9 cellular contexts compared by ENCODE assay signal in genomic region chr18:79982736-79983135, GRCh38. TPM values are rescaled to one million over a fixed set of nuclear protein-coding genes. Genes with fewer than 3 reads are reported as not detected.
DNase-seq lines count a peak whose midpoint lies in the region; ATAC-seq, FAIRE-seq and TF ChIP-seq lines count a peak whose summit lies in the region.
"Had no signal": no experiment of that assay in that cellular context is flagged by ENCODE, and none has a peak within 500 bp of the region (broad histone marks: within the 10 kb centered on the region; RNA-seq: fewer than 3 reads in every experiment).

No MANE protein-coding gene starts in this region.

- H3K27me3 Mint-ChIP-seq in CD8-positive, alpha-beta memory T cell: no peaks in the 10 kb centered on the region
- no peaks in the 10 kb centered on the region for H3K27me3 Mint-ChIP-seq in activated naive CD8-positive, alpha-beta T cell

- 92% methylated on average over 2 of the region's 6 CpGs; no CpG with 5 or more reads in 1 of the 2 experiments for WGBS in IMR-90 (ENCODE audit: extremely low coverage in 2 of 2, insufficient read length in 1 of 2), 2 experiments

- no peak overlapping the region for H3K18ac ChIP-seq in IMR-90 (ENCODE audit: low read depth, low read length)

- peak overlapping the region; percentile 32; the same call in 1 of the 2 replicates for H3K23ac ChIP-seq in IMR-90 (ENCODE audit: low read depth, low read length)

- H4K20me1 ChIP-seq in IMR-90 (ENCODE audit: insufficient read depth, low read length): peaks cover 90% of the 10 kb centered on the region

- H3K36me3 Mint-ChIP-seq in CD8-positive, alpha-beta memory T cell: peaks cover 0 to 55% (median 6%) of the 10 kb centered on the region in 3 donors
- peaks cover 5% of the 10 kb centered on the region for H3K36me3 Mint-ChIP-seq in activated naive CD8-positive, alpha-beta T cell

- peak overlapping the region in 2 of 8 donors; percentile 7 to 88 for H3K27ac Mint-ChIP-seq in CD8-positive, alpha-beta memory T cell
- peak overlapping the region; percentile 88 for H3K27ac Mint-ChIP-seq in activated naive CD8-positive, alpha-beta T cell

- H3K4me3 ChIP-seq in CD8-positive, alpha-beta memory T cell (ENCODE audit: low read length): no peak overlapping the region
- H3K4me3 ChIP-seq in IMR-90 (ENCODE audit: insufficient read depth, low read depth, low read length) (no peak overlapping the region), kidney (ENCODE audit: low read length in 2 of 2) (no peak overlapping the region)

- no peak overlapping the region for H3K56ac ChIP-seq in IMR-90 (ENCODE audit: extremely low read depth, insufficient read depth, low read length)

- peak overlapping the region in 4 of 7 donors; percentile 8 to 71 (median 52) for H3K4me3 Mint-ChIP-seq in CD8-positive, alpha-beta memory T cell
- H3K4me3 Mint-ChIP-seq in activated naive CD8-positive, alpha-beta T cell: peak overlapping the region; percentile 48

- BruUV-seq in IMR-90 (replicated peaks; lab: Mats Ljungman, UMichigan): no TSS peak

- H2BK120ac ChIP-seq in IMR-90 (ENCODE audit: low read depth, low read length): no peak overlapping the region

- CTCF ChIA-PET in CD8-positive, alpha-beta memory T cell (lab: Charles Lee): no interaction called here
- CTCF ChIA-PET in IMR-90 (lab: Yijun Ruan, JAX): no interaction called here

- H4K91ac ChIP-seq in IMR-90 (ENCODE audit: insufficient read depth, low read depth, low read length): no peak overlapping the region

- no peak overlapping the region for H3K4ac ChIP-seq in IMR-90 (ENCODE audit: low read depth, low read length)

- H3K4me2 ChIP-seq in IMR-90 (ENCODE audit: low read depth, low read length): no peak overlapping the region

- FAIRE-seq in kidney (lab: Jason Lieb, UNC): no peak

- H4K8ac ChIP-seq in IMR-90 (ENCODE audit: low read depth in 2 of 2, low read length in 2 of 2): no peak overlapping the region

- no peak for TF ChIP-seq RAD21 in IMR-90 (IDR thresholded peaks at IDR 0.05; ENCODE audit: low read length)

- H2BK5ac ChIP-seq in IMR-90 (ENCODE audit: low read depth, low read length, poor library complexity, severe bottlenecking): no peak overlapping the region

- H2AK9ac ChIP-seq in IMR-90 (replicated peaks; ENCODE audit: low read depth, low read length, poor library complexity): no peak overlapping the region

- no peak overlapping the region for H2BK20ac ChIP-seq in IMR-90 (ENCODE audit: low read depth, low read length)

- H3K27ac ChIP-seq in CD8-positive, alpha-beta memory T cell (ENCODE audit: low read depth, low read length): no peak overlapping the region
- H3K27ac ChIP-seq in IMR-90 (ENCODE audit: insufficient read depth, low read length) (no peak overlapping the region), kidney (ENCODE audit: low read depth in 2 of 2, low read length in 2 of 2) (no peak overlapping the region)

- no peak overlapping the region for H3K9ac ChIP-seq in IMR-90 (ENCODE audit: low read depth, low read length)
- H3K9ac ChIP-seq in kidney (ENCODE audit: low read length in 2 of 2): no peak overlapping the region

- H3K9me1 ChIP-seq in IMR-90 (ENCODE audit: insufficient read depth, low read length): peaks cover 22% of the 10 kb centered on the region

- no peak overlapping the region for H2BK15ac ChIP-seq in IMR-90 (ENCODE audit: low read depth, low read length)

- peaks cover 50% of the 10 kb centered on the region for H3K4me1 ChIP-seq in CD8-positive, alpha-beta memory T cell (ENCODE audit: insufficient read depth, low read length)
- H3K4me1 ChIP-seq in IMR-90 (ENCODE audit: control insufficient read depth, insufficient read depth, low read length): peaks cover 16% of the 10 kb centered on the region
- peaks cover 7 to 10% of the 10 kb centered on the region in 2 donors for H3K4me1 ChIP-seq in kidney (ENCODE audit: control insufficient read depth in 1 of 2, insufficient read depth in 1 of 2, low read depth in 1 of 2, low read length in 2 of 2)

- H2AK5ac ChIP-seq in IMR-90 (ENCODE audit: low read depth, low read length): no peak overlapping the region

- ATAC-seq in IMR-90 (ENCODE audit: low read depth) (peak; percentile 43; the same call in 1 of the 2 replicates), GM21390 (IDR thresholded peaks at IDR 0.05; ENCODE audit: unreplicated experiment) (no peak)

- dilution Hi-C loops in IMR-90 (cut with HindIII; ENCODE audit: low sequenced_read_pairs, unreplicated experiment): no loop called here

- H3K27me3 ChIP-seq in CD8-positive, alpha-beta memory T cell (ENCODE audit: insufficient read depth, low read length, poor library complexity, severe bottlenecking): no peaks in the 10 kb centered on the region
- H3K27me3 ChIP-seq in IMR-90 (ENCODE audit: control insufficient read depth, insufficient read depth, low read length): no peaks in the 10 kb centered on the region

- peaks cover 10% of the 10 kb centered on the region for H3K36me3 ChIP-seq in CD8-positive, alpha-beta memory T cell (ENCODE audit: insufficient read depth, low read length)
- H3K36me3 ChIP-seq in IMR-90 (ENCODE audit: control insufficient read depth, insufficient read depth, low read length) (peaks cover 18% of the 10 kb centered on the region), kidney (ENCODE audit: control insufficient read depth in 1 of 2, insufficient read depth in 2 of 2, low read length in 2 of 2) (peaks cover 0 to 4% of the 10 kb centered on the region in 2 donors)

- no peak for TF ChIP-seq CTCF in IMR-90 (conservative IDR thresholded peaks at IDR 0.05; ENCODE audit: low read depth, low read length)
- no peak for TF ChIP-seq CTCF in kidney (IDR thresholded peaks at IDR 0.05; ENCODE audit: borderline replicate concordance, extremely low read depth, insufficient read depth)

- H3K4me1 Mint-ChIP-seq in CD8-positive, alpha-beta memory T cell: peaks cover 72 to 89% (median 81%) of the 10 kb centered on the region in 3 donors
- H3K4me1 Mint-ChIP-seq in activated naive CD8-positive, alpha-beta T cell (ENCODE audit: low read depth): peaks cover 80% of the 10 kb centered on the region

- no peaks in the 10 kb centered on the region for H3K9me3 Mint-ChIP-seq in CD8-positive, alpha-beta memory T cell
- H3K9me3 Mint-ChIP-seq in activated naive CD8-positive, alpha-beta T cell (ENCODE audit: low read depth): no peaks in the 10 kb centered on the region

- H3K14ac ChIP-seq in IMR-90 (replicated peaks; ENCODE audit: low read depth, low read length): no peak overlapping the region

- no peaks in the 10 kb centered on the region for H3K9me3 ChIP-seq in CD8-positive, alpha-beta memory T cell (ENCODE audit: low read length)
- no peaks in the 10 kb centered on the region for H3K9me3 ChIP-seq in IMR-90 (ENCODE audit: control insufficient read depth, insufficient read depth, low read length)
- H3K9me3 ChIP-seq in kidney (ENCODE audit: control insufficient read depth in 1 of 2, low read length in 2 of 2): no peaks in the 10 kb centered on the region

- peaks cover 16 to 75% of the 10 kb centered on the region in 2 experiments for H3K79me1 ChIP-seq in IMR-90 (ENCODE audit: low read depth in 1 of 2, low read length in 2 of 2)

- no peak for DNase-seq in CD8-positive, alpha-beta memory T cell
- DNase-seq in IMR-90: peak; percentile 55
- DNase-seq in medulla oblongata (ENCODE audit: extremely low spot score): peak; percentile 85
- DNase-seq in 8988T: no peak
- DNase-seq in kidney: no peak
- DNase-seq in ACHN: no peak
- DNase-seq: NCI-H226 had no signal

- intact Hi-C loops in IMR-90 (cut with micrococcal nuclease): no loop called here
- intact Hi-C loops in kidney (cut with DNase I): no loop called here

- no peak for TF ChIP-seq POLR2A in IMR-90 (IDR thresholded peaks at IDR 0.05; ENCODE audit: low read depth, low read length)

- H4K5ac ChIP-seq in IMR-90 (ENCODE audit: low read depth, low read length): no peak overlapping the region

- H2AFZ ChIP-seq in IMR-90 (replicated peaks; ENCODE audit: low read length, poor library complexity): no peak overlapping the region

- POLR2A ChIA-PET in CD8-positive, alpha-beta memory T cell (lab: Charles Lee): no interaction called here
- POLR2A ChIA-PET in IMR-90 (lab: Charles Lee; ENCODE audit: unreplicated experiment): no interaction called here

- in situ Hi-C loops in IMR-90 (cut with MboI; ENCODE audit: low sequenced_read_pairs) (no loop called here), ACHN (cut with HindIII; ENCODE audit: low pct_ligation_motif_present, low pct_unique_long_range_greater_than_20kb, low sequenced_read_pairs) (no loop called here)

TF ChIP-seq in IMR-90, 13 proteins besides CTCF, POLR2A, EP300 and RAD21 (continues in another document):
- TF ChIP-seq MAZ (IDR thresholded peaks at IDR 0.05; ENCODE audit: borderline replicate concordance, low read depth, low read length): no peak

RNA-seq across cellular contexts. Expression of gene TXNL4A, which starts 5.6 kb away (rescaled TPM):
- total RNA-seq in CD8-positive, alpha-beta memory T cell: 100 to 1,000 TPM; 198 to 202 TPM
- polyA plus RNA-seq in CD8-positive, alpha-beta memory T cell: 260 TPM
- total RNA-seq in IMR-90 (2012; rRNA removed) (38.7 and 72.8 TPM in 2 replicates), kidney (76.7 TPM)
- polyA plus RNA-seq in IMR-90 (2012; rRNA removed) (103 and 130 TPM in 2 replicates), kidney (ENCODE audit: insufficient read depth, low read depth, low replicate concordance) (178 TPM)
- 55.2 and 96.9 TPM in 2 replicates for polyA plus RNA-seq in IMR-90 (2012; cell fraction: cytosol; rRNA removed)
- polyA plus RNA-seq in IMR-90 (2012; cell fraction: nucleus; rRNA removed; ENCODE audit: low replicate concordance): 22.7 and 54.6 TPM in 2 replicates

RNA-seq across cellular contexts. Expression of gene HSBP1L1, which starts 18.3 kb away (rescaled TPM):
- 1 to 10 TPM; 3.3 to 4.2 TPM for total RNA-seq in CD8-positive, alpha-beta memory T cell
- 17.2 TPM for polyA plus RNA-seq in CD8-positive, alpha-beta memory T cell
- total RNA-seq in IMR-90 (2012; rRNA removed) (7.8 and 8.6 TPM in 2 replicates), kidney (26.0 TPM)
- polyA plus RNA-seq in IMR-90 (2012; rRNA removed) (14.9 and 18.0 TPM in 2 replicates), kidney (ENCODE audit: insufficient read depth, low read depth, low replicate concordance) (43.6 TPM)
- polyA plus RNA-seq in IMR-90 (2012; cell fraction: cytosol; rRNA removed): 18.1 and 26.9 TPM in 2 replicates
- polyA plus RNA-seq in IMR-90 (2012; cell fraction: nucleus; rRNA removed; ENCODE audit: low replicate concordance): 22.4 and 64.4 TPM in 2 replicates

RNA-seq across cellular contexts. Expression of gene SLC66A2, which starts 31.3 kb away (rescaled TPM):
- total RNA-seq in CD8-positive, alpha-beta memory T cell: 10 to 100 TPM; 29.9 to 31.7 TPM
- polyA plus RNA-seq in CD8-positive, alpha-beta memory T cell: 18.3 TPM
- 16.9 and 17.6 TPM in 2 replicates for total RNA-seq in IMR-90 (2012; rRNA removed)
- polyA plus RNA-seq in IMR-90 (2012; rRNA removed): 23.5 and 29.6 TPM in 2 replicates
- polyA plus RNA-seq in IMR-90 (2012; cell fraction: cytosol; rRNA removed): 25.1 and 42.3 TPM in 2 replicates
- polyA plus RNA-seq in IMR-90 (2012; cell fraction: nucleus; rRNA removed; ENCODE audit: low replicate concordance): 24.9 and 57.8 TPM in 2 replicates
- total RNA-seq in kidney: 45.5 TPM
- 41.9 TPM for polyA plus RNA-seq in kidney (ENCODE audit: insufficient read depth, low read depth, low replicate concordance)

RNA-seq across cellular contexts. Expression of gene RBFA, which starts 51.5 kb away (rescaled TPM):
- total RNA-seq in CD8-positive, alpha-beta memory T cell: 10 to 100 TPM; 39.7 to 40.6 TPM
- 10.0 TPM for polyA plus RNA-seq in CD8-positive, alpha-beta memory T cell
- total RNA-seq in IMR-90 (2012; rRNA removed) (21.0 and 25.0 TPM in 2 replicates), kidney (21.4 TPM)
- polyA plus RNA-seq in IMR-90 (2012; rRNA removed) (37.8 and 38.0 TPM in 2 replicates), kidney (ENCODE audit: insufficient read depth, low read depth, low replicate concordance) (17.7 TPM)
- 25.3 and 38.3 TPM in 2 replicates for polyA plus RNA-seq in IMR-90 (2012; cell fraction: cytosol; rRNA removed)
- 32.7 and 71.5 TPM in 2 replicates for polyA plus RNA-seq in IMR-90 (2012; cell fraction: nucleus; rRNA removed; ENCODE audit: low replicate concordance)

Comparison
In these comparisons a context has a peak if more than half of its experiments do, and no peak if none do; other contexts are left out.
1. DNase-seq: peak in IMR-90 (single experiment) and medulla oblongata (single experiment); none in CD8-positive, alpha-beta memory T cell (0 of 5), 8988T (single experiment), kidney (single experiment) and ACHN (single experiment).